ENCODE assay signal across 33 cellular contexts in genomic region chr2:106219813-106220212, GRCh38.
"Had no signal": no experiment of that assay in that cellular context is flagged by ENCODE, and none has a peak within 500 bp of the region (broad histone marks: within the 10 kb centered on the region; RNA-seq: fewer than 3 reads in every experiment).

No MANE protein-coding gene starts in this region.

- H3K27me3 Mint-ChIP-seq: activated CD8-positive, alpha-beta T cell treated with anti-CD3 and anti-CD28 coated beads for 36 hours; activated naive CD8-positive, alpha-beta T cell treated with anti-CD3 and anti-CD28 coated beads for 36 hours; activated T-helper 17 cell treated with anti-CD3 and anti-CD28 coated beads, Interleukin-2, amount 50 U/mL, for 72 hours had no signal

- H3K9ac ChIP-seq: KMS-11 had no signal

- H3K27ac ChIP-seq: brain microvascular endothelial cell, KMS-11, Peyer's patch, SJSA1, WERI-Rb-1 had no signal

- H3K9me3 ChIP-seq: Peyer's patch, SJSA1 had no signal

- H3K4me2 ChIP-seq: KMS-11 had no signal

- H3K9me3 Mint-ChIP-seq: activated CD8-positive, alpha-beta T cell treated with anti-CD3 and anti-CD28 coated beads for 36 hours; activated naive CD8-positive, alpha-beta T cell treated with anti-CD3 and anti-CD28 coated beads for 36 hours; activated T-helper 17 cell treated with anti-CD3 and anti-CD28 coated beads, Interleukin-2, amount 50 U/mL, for 72 hours; central memory CD8-positive, alpha-beta T cell had no signal

- H3K36me3 Mint-ChIP-seq: activated naive CD8-positive, alpha-beta T cell treated with anti-CD3 and anti-CD28 coated beads for 36 hours had no signal

- DNase-seq: activated CD4-positive, alpha-beta T cell treated with anti-CD3 and anti-CD28 coated beads for 1 hour; activated CD4-positive, alpha-beta T cell treated with anti-CD3 and anti-CD28 coated beads for 48 hours; activated CD4-positive, CD25-positive, alpha-beta regulatory T cell; activated CD8-positive, alpha-beta T cell treated with anti-CD3 and anti-CD28 coated beads for 36 hours; activated effector memory CD4-positive, alpha-beta T cell treated with anti-CD3 and anti-CD28 coated beads, Interleukin-2, amount 50 U/mL, for 16 hours; activated naive CD4-positive, alpha-beta T cell; activated naive CD4-positive, alpha-beta T cell treated with anti-CD3 and anti-CD28 coated beads, Interleukin-2, amount 50 U/mL, for 16 hours; activated naive CD8-positive, alpha-beta T cell treated with anti-CD3 and anti-CD28 coated beads for 36 hours; activated T-cell treated with anti-CD3 and anti-CD28 coated beads, Interleukin-2, amount 50 U/mL, for 1 hour; activated T-cell treated with anti-CD3 and anti-CD28 coated beads, Interleukin-2, amount 50 U/mL, for 72 hours; amniotic stem cell; aorta; brain microvascular endothelial cell; NCI-H1092 treated with DMSO at 0.1 percent for 48 hours; NCI-H1417; NCI-H146; NCI-H187; NCI-H2029 treated with DMSO at 0.1 percent for 48 hours; NCI-H2107; NCI-H2171; NCI-H510A; NCI-H748 treated with DMSO at 0.1 percent for 48 hours; NK-92 treated with Interleukin-12 subunit alpha and Interleukin-12 subunit beta, amount 100 ng/mL, for 24 hours; PC-3; Peyer's patch; RPMI8226; SHP77 treated with DMSO at 0.1 percent for 48 hours; T1000; WERI-Rb-1 had no signal

- H3K4me1 Mint-ChIP-seq: activated naive CD8-positive, alpha-beta T cell treated with anti-CD3 and anti-CD28 coated beads for 36 hours; activated T-helper 17 cell treated with anti-CD3 and anti-CD28 coated beads, Interleukin-2, amount 50 U/mL, for 72 hours; central memory CD8-positive, alpha-beta T cell had no signal

- H3K27me3 ChIP-seq: brain microvascular endothelial cell, Peyer's patch had no signal

- H3K27ac Mint-ChIP-seq: activated CD8-positive, alpha-beta T cell treated with anti-CD3 and anti-CD28 coated beads for 36 hours; activated naive CD8-positive, alpha-beta T cell treated with anti-CD3 and anti-CD28 coated beads for 36 hours; activated T-cell treated with anti-CD3 and anti-CD28 coated beads, Interleukin-2, amount 50 U/mL, for 72 hours; activated T-helper 17 cell treated with anti-CD3 and anti-CD28 coated beads, Interleukin-2, amount 50 U/mL, for 72 hours had no signal

- H3K4me1 ChIP-seq: Peyer's patch, SJSA1 had no signal

- H3K36me3 ChIP-seq: brain microvascular endothelial cell, Peyer's patch, SJSA1, WERI-Rb-1 had no signal

- H3K4me3 ChIP-seq: Peyer's patch, SJSA1 had no signal

- H3K4me3 Mint-ChIP-seq: activated CD8-positive, alpha-beta T cell treated with anti-CD3 and anti-CD28 coated beads for 36 hours; activated naive CD8-positive, alpha-beta T cell treated with anti-CD3 and anti-CD28 coated beads for 36 hours; activated T-cell treated with anti-CD3 and anti-CD28 coated beads, Interleukin-2, amount 50 U/mL, for 72 hours; activated T-helper 17 cell treated with anti-CD3 and anti-CD28 coated beads, Interleukin-2, amount 50 U/mL, for 72 hours; central memory CD8-positive, alpha-beta T cell had no signal
